In the genomic region with DNA sequence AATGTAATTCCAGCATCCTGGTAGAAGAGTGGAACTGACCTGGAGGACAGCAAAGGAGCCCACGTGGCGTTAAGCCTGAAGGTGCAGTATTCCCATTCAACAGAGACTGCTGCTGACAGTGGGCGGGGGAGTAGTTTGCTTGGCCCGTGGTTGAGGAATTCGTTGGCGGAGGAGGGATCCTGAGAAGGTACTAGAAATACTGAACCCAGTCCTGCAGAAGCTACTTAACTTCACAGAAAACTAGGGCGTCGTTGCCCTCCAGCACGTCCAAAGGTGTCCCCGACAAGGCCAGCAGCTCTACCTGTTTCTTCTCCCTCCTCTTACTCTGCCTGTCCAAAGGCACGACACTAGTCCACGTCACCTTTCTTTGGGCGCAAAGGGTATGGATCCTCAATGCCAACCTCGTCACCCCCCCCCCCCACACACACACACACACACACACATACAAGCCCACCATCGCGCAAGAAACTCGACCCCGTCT, we compare ENCODE assay signal across 8 cellular contexts. TPM values are rescaled to one million over a fixed set of nuclear protein-coding genes. Genes with fewer than 3 reads are reported as not detected.
DNase-seq lines count a peak whose midpoint lies in the region; ATAC-seq and TF ChIP-seq lines count a peak whose summit lies in the region.

No MANE protein-coding gene starts in this region.

- in situ Hi-C loops in Panc1 (cut with HindIII; ENCODE audit: low pct_unique_long_range_greater_than_20kb, low sequenced_read_pairs), result no loop called here

- H3K27me3 ChIP-seq in Panc1 (ENCODE audit: control insufficient read depth, insufficient read depth, low read length), result no peaks in the 10 kb centered on the region
- H3K27me3 ChIP-seq in stomach smooth muscle (ENCODE audit: control insufficient read depth in 1 of 2, insufficient read depth in 2 of 2, low read length in 2 of 2), result no peaks in the 10 kb centered on the region

- TF ChIP-seq CTCF in Panc1 (IDR thresholded peaks at IDR 0.05) (no peak), lower leg skin (IDR thresholded peaks at IDR 0.05) (no peak)

- no peaks in the 10 kb centered on the region for H3K9me3 ChIP-seq in Panc1 (ENCODE audit: control insufficient read depth, insufficient read depth, low read depth, low read length)
- no peaks in the 10 kb centered on the region for H3K9me3 ChIP-seq in stomach smooth muscle (ENCODE audit: control insufficient read depth in 2 of 2, low read length in 2 of 2)

- H3K9ac ChIP-seq in stomach smooth muscle (ENCODE audit: low read length in 2 of 2), result peak overlapping the region; percentile 79 to 97

- H3K4me3 ChIP-seq in Panc1 (ENCODE audit: low read depth in 2 of 2, low read length in 2 of 2) (peak overlapping the region; percentile 85 to 90), lower leg skin (ENCODE audit: low read depth, poor library complexity, severe bottlenecking) (peak overlapping the region; percentile 54), stomach smooth muscle (ENCODE audit: low read length in 2 of 2) (peak overlapping the region; percentile 86 to 94)

- H3K4me1 ChIP-seq in Panc1 (ENCODE audit: control insufficient read depth, insufficient read depth, low read length), result peaks cover 10% of the 10 kb centered on the region
- H3K4me1 ChIP-seq in stomach smooth muscle (ENCODE audit: control insufficient read depth, insufficient read depth, low read length), result peaks cover 7% of the 10 kb centered on the region

- CTCF ChIA-PET in Panc1 (lab: Charles Lee), result no interaction called here

- peak overlapping the region; percentile 86 for H3K27ac ChIP-seq in Panc1 (ENCODE audit: low read length)
- H3K27ac ChIP-seq in stomach smooth muscle (ENCODE audit: low read length), result peak overlapping the region; percentile 42

- ATAC-seq in HG02885 (IDR thresholded peaks at IDR 0.05; ENCODE audit: poor library complexity, unreplicated experiment) (peak; percentile 1), Panc1 (peak; percentile 65)

- no peak for TF ChIP-seq POLR2A in lower leg skin (IDR thresholded peaks at IDR 0.05)

- DNase-seq in NCI-H2029 treated with DMSO at 0.1 percent for 48 hours (lab: John Stamatoyannopoulos, UW) (peak; percentile 86), NCI-H2029 (lab: John Stamatoyannopoulos, UW) (no peak), Panc1 (ENCODE audit: low read depth, low spot score) (no peak), dedifferentiated amniotic fluid mesenchymal stem cell (ENCODE audit: extremely low spot score) (peak; percentile 17), lower leg skin (ENCODE audit: low spot score in 2 of 2) (no peak), posterior vena cava (ENCODE audit: low spot score) (no peak)

- intact Hi-C loops in Panc1 (cut with micrococcal nuclease; ENCODE audit: unreplicated experiment) (loop anchor here (5.0 kb wide), 1 partner anchor 124 kb away; no protein-coding TSS in a partner anchor), lower leg skin (cut with DNase I; ENCODE audit: low total_unique reads) (no loop called here), posterior vena cava (cut with DNase I) (no loop called here)

- H3K36me3 ChIP-seq in Panc1 (ENCODE audit: control insufficient read depth, insufficient read depth, low read length) (no peaks in the 10 kb centered on the region; the same call in 1 of the 2 replicates), stomach smooth muscle (ENCODE audit: control insufficient read depth in 2 of 2, insufficient read depth in 2 of 2, low read length in 2 of 2) (peaks cover 0 to 5% of the 10 kb centered on the region in 2 donors)

- WGBS in lower leg skin, 2 donors, result 1% methylated on average over 18 of the region's 18 CpGs

- BruUV-seq in Panc1 (replicated peaks; lab: Mats Ljungman, UMichigan), result TSS peak; percentile 65

- POLR2A ChIA-PET in Panc1 (lab: Charles Lee), result no interaction called here

RNA-seq across cellular contexts. Expression of a gene that starts 0.3 kb away (rescaled TPM):
- 11.4 TPM for total RNA-seq in Panc1 (2021; ENCODE audit: unreplicated experiment)
- polyA plus RNA-seq in Panc1 (2012; ENCODE audit: insufficient read length), result 1.8 TPM
- total RNA-seq in lower leg skin, result 1 to 10 TPM; 3.2 to 7.8 (median 6.3) TPM
- total RNA-seq in posterior vena cava, result 10 to 100 TPM; 16.5 to 18.1 TPM

RNA-seq across cellular contexts. Expression of a gene that starts 0.5 kb away (rescaled TPM):
- total RNA-seq in Panc1 (2021; ENCODE audit: unreplicated experiment) (11.3 TPM), lower leg skin (10 to 100 TPM; 20.3 to 44.7 (median 26.5) TPM), posterior vena cava (10 to 100 TPM; 19.9 to 21.5 TPM)
- polyA plus RNA-seq in Panc1 (2012; ENCODE audit: insufficient read length), result 6.6 TPM

RNA-seq across cellular contexts. Expression of a gene that starts 47.8 kb away (rescaled TPM):
- 103 TPM for total RNA-seq in Panc1 (2021; ENCODE audit: unreplicated experiment)
- polyA plus RNA-seq in Panc1 (2012; ENCODE audit: insufficient read length), result 47.6 TPM
- total RNA-seq in lower leg skin, result 10 to 100 TPM; 46.9 to 77.4 (median 62.3) TPM
- 100 to 1,000 TPM; 104 to 110 TPM for total RNA-seq in posterior vena cava

Comparison
In these comparisons a context has a peak if more than half of its experiments do, and no peak if none do; other contexts are left out.
1. DNase-seq: peak in NCI-H2029 treated with DMSO at 0.1 percent for 48 hours (single experiment) and dedifferentiated amniotic fluid mesenchymal stem cell (single experiment); none in NCI-H2029 (single experiment), Panc1 (single experiment), lower leg skin (0 of 2) and posterior vena cava (single experiment).
2. Peak in every context shown above with its lines, with median percentiles within 50 percentile points of each other: H3K4me3 ChIP-seq.